Comparison of ENCODE assay signal across 8 cellular contexts in the genomic region with DNA sequence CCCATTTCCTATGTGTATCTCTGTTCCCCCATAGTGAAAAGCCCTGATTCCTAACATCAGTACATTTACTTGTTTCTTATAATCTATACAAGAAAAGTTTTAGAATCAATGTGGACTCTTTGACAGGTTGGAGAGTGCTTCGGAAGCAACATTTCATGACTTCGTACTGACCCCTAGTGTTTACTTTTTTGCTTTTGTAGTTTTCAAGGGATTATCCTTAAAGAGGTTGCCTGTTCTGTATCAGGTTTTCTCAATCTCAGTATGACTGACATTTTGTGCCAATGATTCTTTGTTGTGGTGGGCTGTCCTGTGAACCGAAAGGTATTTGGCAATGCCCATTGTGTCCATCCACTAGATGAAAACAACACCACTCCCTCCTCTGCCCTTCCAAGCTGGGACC. TPM values are rescaled to one million over a fixed set of nuclear protein-coding genes. Genes with fewer than 3 reads are reported as not detected.
A peak's percentile ranks its signal among the peaks of the same experiment; 100 is the strongest.
DNase-seq lines count a peak whose midpoint lies in the region; ATAC-seq and TF ChIP-seq lines count a peak whose summit lies in the region.

No MANE protein-coding gene starts in this region.

- TF ChIP-seq CTCF in heart right ventricle (IDR thresholded peaks at IDR 0.05) (peak in 5 of 9 donors; percentile 20 to 47 (median 22)), fibroblast of the aortic adventitia (IDR thresholded peaks at IDR 0.05; ENCODE audit: insufficient read depth, low read length) (peak; percentile 41), upper lobe of right lung (IDR thresholded peaks at IDR 0.05) (peak; percentile 38)

- 10 to 19% methylated on average over 3 of the region's 3 CpGs for WGBS in heart right ventricle, 2 donors

- no peaks in the 10 kb centered on the region for H3K4me1 ChIP-seq in heart right ventricle
- H3K4me1 ChIP-seq in upper lobe of right lung, result no peaks in the 10 kb centered on the region

- no peak overlapping the region for H3K4me3 ChIP-seq in heart right ventricle
- no peak overlapping the region for H3K4me3 ChIP-seq in fibroblast of the aortic adventitia (ENCODE audit: low read depth, low read length)
- no peak overlapping the region for H3K4me3 ChIP-seq in upper lobe of right lung

- peaks cover 0 to 33% (median 13%) of the 10 kb centered on the region in 7 donors for H3K27me3 ChIP-seq in heart right ventricle
- H3K27me3 ChIP-seq in upper lobe of right lung, result no peaks in the 10 kb centered on the region

- H3K36me3 ChIP-seq in heart right ventricle (no peaks in the 10 kb centered on the region), upper lobe of right lung (no peaks in the 10 kb centered on the region)

- no peak for DNase-seq in heart right ventricle
- DNase-seq in left ventricle myocardium superior, result no peak
- DNase-seq in NOMO-1 treated with dmso at 0.1 percent for 144 hours (lab: John Stamatoyannopoulos, UW; ENCODE audit: unreplicated experiment), result peak; percentile 29
- peak; percentile 71 for DNase-seq in fibroblast of the aortic adventitia (ENCODE audit: low read depth)
- no peak for DNase-seq in upper lobe of right lung
- DNase-seq in activated T-cell treated with anti-CD3 and anti-CD28 coated beads, Interleukin-2, amount 50 U/mL, for 1 hour, result no peak

- intact Hi-C loops in heart right ventricle (cut with DNase I) (loop anchor here in 5 of 10 donors (5.0 to 10.0 kb wide), 2 partner anchors 327 to 329 kb away; no protein-coding TSS in a partner anchor), left ventricle myocardium superior (cut with micrococcal nuclease) (loop anchor here (10.0 kb wide), 1 partner anchor 329 kb away; no protein-coding TSS in a partner anchor), upper lobe of right lung (cut with DNase I) (no loop called here)

- no peaks in the 10 kb centered on the region for H3K9me3 ChIP-seq in heart right ventricle
- no peaks in the 10 kb centered on the region for H3K9me3 ChIP-seq in upper lobe of right lung

- H3K27ac ChIP-seq in heart right ventricle, result no peak overlapping the region
- no peak overlapping the region for H3K27ac ChIP-seq in upper lobe of right lung

- ATAC-seq in heart right ventricle (no peak), left ventricle myocardium superior (no peak), HG03066 (IDR thresholded peaks at IDR 0.05; ENCODE audit: low read depth, unreplicated experiment) (peak; percentile 57), upper lobe of right lung (peak; percentile 45), GM19397 (IDR thresholded peaks at IDR 0.05; ENCODE audit: unreplicated experiment) (no peak)

RNA-seq across cellular contexts. Expression of gene SERPINB2, which starts 43.3 kb away (rescaled TPM):
- total RNA-seq in heart right ventricle, result under 1 TPM in 2 of 10 donors, not detected in 8; 0.14 to 0.20 TPM
- polyA plus RNA-seq in heart right ventricle, result under 1 TPM in 1 of 2 donors, not detected in 1; 0.12 TPM
- not detected for total RNA-seq in left ventricle myocardium superior
- 13.9 and 67.6 TPM in 2 replicates for total RNA-seq in fibroblast of the aortic adventitia (ENCODE audit: low replicate concordance)
- total RNA-seq in upper lobe of right lung, result 0.38 TPM

Comparison
In these comparisons a context has a peak if more than half of its experiments do, and no peak if none do; other contexts are left out.
1. ATAC-seq: peak in HG03066 (single experiment) and upper lobe of right lung (single experiment); none in heart right ventricle (0 of 8), left ventricle myocardium superior (single experiment) and GM19397 (single experiment).
2. DNase-seq: peak in NOMO-1 treated with dmso at 0.1 percent for 144 hours (single experiment) and fibroblast of the aortic adventitia (single experiment); none in heart right ventricle (0 of 2), left ventricle myocardium superior (single experiment), upper lobe of right lung (single experiment) and activated T-cell treated with anti-CD3 and anti-CD28 coated beads, Interleukin-2, amount 50 U/mL, for 1 hour (single experiment).
3. RNA of gene SERPINB2, which starts 43.3 kb away (total RNA-seq): 13.9 to 67.6 TPM in fibroblast of the aortic adventitia; 0.38 TPM in upper lobe of right lung (single experiment), 0.14 to 0.20 TPM in heart right ventricle and not detected in left ventricle myocardium superior (single experiment); every median in the first group is over 10 times any median in the second.
4. Peak in every context shown above with its lines, with median percentiles within 50 percentile points of each other: CTCF ChIP-seq.